ENCODE assay signal across 34 cellular contexts in genomic region chr18:59208602-59209001, GRCh38. TPM values are rescaled to one million over a fixed set of nuclear protein-coding genes. Genes with fewer than 3 reads are reported as not detected.
DNase-seq lines count a peak whose midpoint lies in the region; ATAC-seq, FAIRE-seq and TF ChIP-seq lines count a peak whose summit lies in the region.
"Had no signal": no experiment of that assay in that cellular context is flagged by ENCODE, and none has a peak within 500 bp of the region (broad histone marks: within the 10 kb centered on the region; RNA-seq: fewer than 3 reads in every experiment).

No MANE protein-coding gene starts in this region.

- no peaks in the 10 kb centered on the region for H3K36me3 ChIP-seq in RWPE2 (ENCODE audit: low read depth)
- H3K36me3 ChIP-seq: tibial artery had no signal

- no peaks in the 10 kb centered on the region for H3K4me1 Mint-ChIP-seq in activated naive CD8-positive, alpha-beta T cell treated with anti-CD3 and anti-CD28 coated beads for 36 hours
- H3K4me1 Mint-ChIP-seq: activated naive CD8-positive, alpha-beta T cell treated with anti-CD3 and anti-CD28 coated beads, Interleukin-2, amount 10 ng/mL, durations not matched to agents 7 days and 5 days had no signal

- no peak overlapping the region for H3K27ac ChIP-seq in RWPE2 (ENCODE audit: poor library complexity, severe bottlenecking)
- H3K27ac ChIP-seq: HL-60, tibial artery had no signal

- H3K27me3 ChIP-seq in RWPE2 (ENCODE audit: insufficient read depth, poor library complexity, severe bottlenecking) = no peaks in the 10 kb centered on the region

- H3K9me3 Mint-ChIP-seq in activated naive CD8-positive, alpha-beta T cell treated with anti-CD3 and anti-CD28 coated beads for 36 hours = no peaks in the 10 kb centered on the region
- H3K9me3 Mint-ChIP-seq: activated CD8-positive, alpha-beta T cell treated with anti-CD3 and anti-CD28 coated beads for 36 hours; activated naive CD8-positive, alpha-beta T cell treated with anti-CD3 and anti-CD28 coated beads, Interleukin-2, amount 10 ng/mL, durations not matched to agents 7 days and 5 days; CD8-positive, alpha-beta T cell; HFFc6; natural killer cell treated with Interleukin-12 subunit alpha and Interleukin-12 subunit beta and Interleukin-15 and Interleukin-18, amount 100 ng/mL, for 72 hours had no signal

- H3K9me3 ChIP-seq in RWPE2 (ENCODE audit: severe bottlenecking) = no peaks in the 10 kb centered on the region
- H3K9me3 ChIP-seq: tibial artery had no signal

- H3K4me1 ChIP-seq in RWPE2 (ENCODE audit: insufficient read depth, poor library complexity, severe bottlenecking) = peaks cover 6% of the 10 kb centered on the region
- H3K4me1 ChIP-seq: tibial artery had no signal

- no peak for FAIRE-seq in HTR-8/SVneo (lab: Jason Lieb, UNC)
- FAIRE-seq: astrocyte, HepG2 had no signal

- H3K27ac Mint-ChIP-seq in activated naive CD8-positive, alpha-beta T cell treated with anti-CD3 and anti-CD28 coated beads for 36 hours = no peak overlapping the region
- H3K27ac Mint-ChIP-seq: activated CD8-positive, alpha-beta T cell treated with anti-CD3 and anti-CD28 coated beads for 36 hours; activated naive CD8-positive, alpha-beta T cell treated with anti-CD3 and anti-CD28 coated beads, Interleukin-2, amount 10 ng/mL, durations not matched to agents 7 days and 5 days; CD8-positive, alpha-beta T cell; HFFc6; natural killer cell treated with Interleukin-12 subunit alpha and Interleukin-12 subunit beta and Interleukin-15 and Interleukin-18, amount 100 ng/mL, for 72 hours had no signal

- TF ChIP-seq CTCF in RWPE2 (IDR thresholded peaks at IDR 0.05; ENCODE audit: poor library complexity, severe bottlenecking) (no peak), epithelial cell of esophagus (IDR thresholded peaks at IDR 0.05; ENCODE audit: insufficient read depth, low read depth, low read length, missing control alignments) (no peak)

- H3K4me3 Mint-ChIP-seq in activated naive CD8-positive, alpha-beta T cell treated with anti-CD3 and anti-CD28 coated beads for 36 hours = no peak overlapping the region
- H3K4me3 Mint-ChIP-seq: activated CD8-positive, alpha-beta T cell treated with anti-CD3 and anti-CD28 coated beads for 36 hours; activated naive CD8-positive, alpha-beta T cell treated with anti-CD3 and anti-CD28 coated beads, Interleukin-2, amount 10 ng/mL, durations not matched to agents 7 days and 5 days; CD8-positive, alpha-beta T cell; HFFc6; natural killer cell treated with Interleukin-12 subunit alpha and Interleukin-12 subunit beta and Interleukin-15 and Interleukin-18, amount 100 ng/mL, for 72 hours had no signal

- H3K4me3 ChIP-seq in RWPE2 (ENCODE audit: severe bottlenecking) (no peak overlapping the region), epithelial cell of esophagus (ENCODE audit: low read length) (no peak overlapping the region)
- H3K4me3 ChIP-seq: smooth muscle cell, tibial artery had no signal

- no peaks in the 10 kb centered on the region for H3K36me3 Mint-ChIP-seq in activated naive CD8-positive, alpha-beta T cell treated with anti-CD3 and anti-CD28 coated beads for 36 hours
- H3K36me3 Mint-ChIP-seq: activated naive CD8-positive, alpha-beta T cell treated with anti-CD3 and anti-CD28 coated beads, Interleukin-2, amount 10 ng/mL, durations not matched to agents 7 days and 5 days; CD8-positive, alpha-beta T cell; natural killer cell treated with Interleukin-12 subunit alpha and Interleukin-12 subunit beta and Interleukin-15 and Interleukin-18, amount 100 ng/mL, for 72 hours had no signal

- ATAC-seq in RWPE2 (ENCODE audit: low read depth) = peak; percentile 70
- ATAC-seq: activated CD8-positive, alpha-beta T cell treated with anti-CD3 and anti-CD28 coated beads for 36 hours; CD8-positive, alpha-beta T cell; HepG2; natural killer cell treated with Interleukin-12 subunit alpha and Interleukin-12 subunit beta and Interleukin-15 and Interleukin-18, amount 100 ng/mL, for 72 hours had no signal

- H3K27me3 Mint-ChIP-seq in activated naive CD8-positive, alpha-beta T cell treated with anti-CD3 and anti-CD28 coated beads for 36 hours = peaks cover 14% of the 10 kb centered on the region

- DNase-seq in NCI-H1092 treated with DMSO at 0.1 percent for 48 hours (lab: John Stamatoyannopoulos, UW) (peak; percentile 69), NCI-H1092 (lab: John Stamatoyannopoulos, UW) (no peak), RWPE2 (ENCODE audit: low spot score) (no peak), epithelial cell of esophagus (ENCODE audit: low read depth) (peak; percentile 70), renal cortical epithelial cell (ENCODE audit: low read depth) (peak; percentile 57), AG20443 (ENCODE audit: low spot score) (no peak), HTR-8/SVneo (ENCODE audit: insufficient read length, low spot score) (no peak)
- DNase-seq in activated naive CD8-positive, alpha-beta T cell treated with anti-CD3 and anti-CD28 coated beads for 36 hours = no peak
- DNase-seq: activated CD4-positive, alpha-beta T cell treated with anti-CD3 and anti-CD28 coated beads for 1 hour; activated CD8-positive, alpha-beta T cell treated with anti-CD3 and anti-CD28 coated beads for 36 hours; activated effector memory CD4-positive, alpha-beta T cell treated with anti-CD3 and anti-CD28 coated beads, Interleukin-2, amount 50 U/mL, for 16 hours; activated naive CD8-positive, alpha-beta T cell treated with anti-CD3 and anti-CD28 coated beads, Interleukin-2, amount 10 ng/mL, durations not matched to agents 7 days and 5 days; CD8-positive, alpha-beta T cell; dermis blood vessel endothelial cell; HFFc6; islet precursor cell; Karpas-422; NCI-H1048; NCI-H187 treated with DMSO at 0.1 percent for 48 hours; NCI-H226; NCI-H748 treated with DMSO at 0.1 percent for 48 hours; RPMI8226; stimulated activated CD4-positive, alpha-beta T cell treated with anti-CD3 and anti-CD28 coated beads, Interleukin-1b, Interleukin-23, amount 100 ng/mL, for 48 hours; tibial artery had no signal

RNA-seq across cellular contexts. Expression of gene GRP, which starts 11.4 kb away (rescaled TPM):
- total RNA-seq in renal cortical epithelial cell = not detected in 2 replicates
- not detected for total RNA-seq in activated naive CD8-positive, alpha-beta T cell treated with anti-CD3 and anti-CD28 coated beads for 36 hours
- total RNA-seq: A172; activated CD8-positive, alpha-beta T cell treated with anti-CD3 and anti-CD28 coated beads for 36 hours; activated naive CD8-positive, alpha-beta T cell treated with anti-CD3 and anti-CD28 coated beads, Interleukin-2, amount 10 ng/mL, durations not matched to agents 7 days and 5 days; astrocyte; CD8-positive, alpha-beta T cell; dermis blood vessel endothelial cell; glomerular endothelial cell; HepG2; HFFc6; lower leg skin; natural killer cell treated with Interleukin-12 subunit alpha and Interleukin-12 subunit beta and Interleukin-15 and Interleukin-18, amount 100 ng/mL, for 72 hours; osteoblast; smooth muscle cell; T-helper 2 cell treated with Interferon-gamma antibody and Interleukin-4, amounts not matched to agents 100 ng/mL and 5 ng/mL, for 36 hours had no signal

Comparison
In these comparisons a context has a peak if more than half of its experiments do, and no peak if none do; other contexts are left out.
1. DNase-seq: peak in NCI-H1092 treated with DMSO at 0.1 percent for 48 hours (single experiment), epithelial cell of esophagus (single experiment) and renal cortical epithelial cell (single experiment); none in NCI-H1092 (single experiment), RWPE2 (single experiment), AG20443 (single experiment), activated naive CD8-positive, alpha-beta T cell treated with anti-CD3 and anti-CD28 coated beads for 36 hours (single experiment) and HTR-8/SVneo (single experiment).